Comparison of ENCODE assay signal across 15 cellular contexts in genomic region chr1:117162806-117163205, GRCh38.
"Had no signal": no experiment of that assay in that cellular context is flagged by ENCODE, and none has a peak within 500 bp of the region (broad histone marks: within the 10 kb centered on the region; RNA-seq: fewer than 3 reads in every experiment).

No MANE protein-coding gene starts in this region.

- H3K4me3 ChIP-seq: coronary artery, heart right ventricle, skin epidermis, thyroid gland, uterus had no signal

- DNase-seq: activated CD4-positive, alpha-beta T cell treated with anti-CD3 and anti-CD28 coated beads for 36 hours; activated CD8-positive, alpha-beta T cell treated with anti-CD3 and anti-CD28 coated beads for 36 hours; activated naive CD4-positive, alpha-beta T cell treated with anti-CD3 and anti-CD28 coated beads for 36 hours; caudate nucleus; effector CD8-positive, alpha-beta T cell; foreskin melanocyte; heart right ventricle; left ventricle myocardium superior; retina; thyroid gland; uterus had no signal

- H3K4me1 ChIP-seq: parathyroid adenoma, thyroid gland, uterus had no signal

- H3K9me3 ChIP-seq: heart right ventricle, thyroid gland, uterus had no signal

- ATAC-seq: activated CD4-positive, alpha-beta T cell treated with anti-CD3 and anti-CD28 coated beads for 36 hours; activated CD8-positive, alpha-beta T cell treated with anti-CD3 and anti-CD28 coated beads for 36 hours; heart right ventricle; left ventricle myocardium superior; stimulated activated effector memory CD8-positive, alpha-beta T cell treated with anti-CD3 and anti-CD28 coated beads, Interleukin-12 subunit alpha, Interleukin-12 subunit beta, amount 100 ng/mL, for 72 hours had no signal

- H3K27ac ChIP-seq: coronary artery, parathyroid adenoma, skin epidermis, thyroid gland, uterus had no signal

- H3K36me3 ChIP-seq: heart right ventricle, thyroid gland, uterus had no signal
